17 cellular contexts compared by ENCODE assay signal in genomic region chr2:29053680-29054400, GRCh38. TPM values are rescaled to one million over a fixed set of nuclear protein-coding genes. Genes with fewer than 3 reads are reported as not detected.
A peak's percentile ranks its signal among the peaks of the same experiment; 100 is the strongest.
DNase-seq lines count a peak whose midpoint lies in the region; ATAC-seq and TF ChIP-seq lines count a peak whose summit lies in the region.
"Had no signal": no experiment of that assay in that cellular context is flagged by ENCODE, and none has a peak within 500 bp of the region (broad histone marks: within the 10 kb centered on the region; RNA-seq: fewer than 3 reads in every experiment).

No MANE protein-coding gene starts in this region.

- no peaks in the 10 kb centered on the region for H3K36me3 ChIP-seq in vagina
- H3K36me3 ChIP-seq: colonic mucosa had no signal

- DNase-seq in GM10266 (ENCODE audit: extremely low spot score) (no peak), NCI-H226 (peak; percentile 33), choroid plexus epithelial cell (ENCODE audit: low read depth) (peak; percentile 23), omental fat pad (ENCODE audit: low spot score) (no peak), hippocampal formation (lab: John Stamatoyannopoulos, UW) (no peak), posterior cingulate gyrus (no peak), vagina (ENCODE audit: extremely low spot score in 2 of 2) (no peak)
- DNase-seq in effector CD4-positive, alpha-beta T cell, result no peak
- DNase-seq: activated CD4-positive, alpha-beta T cell treated with anti-CD3 and anti-CD28 coated beads, Interleukin-2, amount 50 U/mL, for 4 hours; activated naive CD4-positive, alpha-beta T cell; CD4-positive, alpha-beta memory T cell; colonic mucosa; foreskin melanocyte; NCI-H1694 treated with DMSO at 0.1 percent for 48 hours; T-helper 2 cell had no signal

- no peaks in the 10 kb centered on the region for H3K9me3 ChIP-seq in vagina
- H3K9me3 ChIP-seq: colonic mucosa had no signal

- intact Hi-C loops in posterior cingulate gyrus (cut with DNase I), result no loop called here
- intact Hi-C loops in vagina (cut with DNase I), result no loop called here

- no peaks in the 10 kb centered on the region for H3K27me3 ChIP-seq in vagina
- H3K27me3 ChIP-seq: colonic mucosa had no signal

- no peak for TF ChIP-seq POLR2A in vagina (IDR thresholded peaks at IDR 0.05)

- TF ChIP-seq CTCF in GM10266 (IDR thresholded peaks at IDR 0.05; ENCODE audit: control insufficient read depth, insufficient read depth, low read depth, missing control alignments), result peak; percentile 19
- TF ChIP-seq CTCF in choroid plexus epithelial cell (conservative IDR thresholded peaks at IDR 0.05; ENCODE audit: low read depth, low read length), result peak; percentile 42
- TF ChIP-seq CTCF in omental fat pad (IDR thresholded peaks at IDR 0.05), result no peak
- no peak for TF ChIP-seq CTCF in vagina (IDR thresholded peaks at IDR 0.05)

- H3K4me3 ChIP-seq in choroid plexus epithelial cell (ENCODE audit: low read depth, low read length) (no peak overlapping the region), vagina (no peak overlapping the region)
- H3K4me3 ChIP-seq: colonic mucosa had no signal

- no peaks in the 10 kb centered on the region for H3K4me1 ChIP-seq in vagina
- H3K4me1 ChIP-seq: colonic mucosa had no signal

- H3K27ac ChIP-seq in vagina, result no peak overlapping the region
- H3K27ac ChIP-seq: colonic mucosa had no signal

- peak; percentile 26 for ATAC-seq in omental fat pad (ENCODE audit: low FRiP score)
- ATAC-seq: stimulated activated effector memory CD8-positive, alpha-beta T cell treated with anti-CD3 and anti-CD28 coated beads, Interleukin-12 subunit alpha, Interleukin-12 subunit beta, amount 100 ng/mL, for 72 hours had no signal

RNA-seq across cellular contexts. Expression of gene PCARE, which starts 20.5 kb away (rescaled TPM):
- total RNA-seq in omental fat pad (under 1 TPM in 1 of 4 donors, not detected in 3; 0.09 TPM), vagina (not detected)
- total RNA-seq: CD4-positive, alpha-beta memory T cell; colonic mucosa; liver had no signal

Comparison
In these comparisons a context has a peak if more than half of its experiments do, and no peak if none do; other contexts are left out.
1. DNase-seq: peak in NCI-H226 (single experiment) and choroid plexus epithelial cell (single experiment); none in GM10266 (single experiment), omental fat pad (single experiment), hippocampal formation (0 of 2), posterior cingulate gyrus (0 of 10), effector CD4-positive, alpha-beta T cell (single experiment) and vagina (0 of 2).
2. CTCF ChIP-seq: peak in GM10266 (single experiment) and choroid plexus epithelial cell (single experiment); none in omental fat pad (0 of 3) and vagina (0 of 3).